In genomic region chr17:74203439-74204240, GRCh38 we compare ENCODE assay signal across 8 cellular contexts. TPM values are rescaled to one million over a fixed set of nuclear protein-coding genes. Genes with fewer than 3 reads are reported as not detected.
DNase-seq lines count a peak whose midpoint lies in the region; ATAC-seq and TF ChIP-seq lines count a peak whose summit lies in the region.

RPL38 (plus strand) TSS chr17:74203678; CDS start chr17:74203956, 278 bp downstream.

- H3K9me3 Mint-ChIP-seq in activated T-helper 17 cell treated with anti-CD3 and anti-CD28 coated beads, Interleukin-2, amount 50 U/mL, for 72 hours = no peaks in the 10 kb centered on the region
- no peaks in the 10 kb centered on the region for H3K9me3 Mint-ChIP-seq in naive thymus-derived CD8-positive, alpha-beta T cell

- peak within 1 kb of the TSS; percentile 97 for H3K4me3 ChIP-seq in fibroblast of mammary gland (ENCODE audit: control insufficient read depth, low read depth, low read length)

- TF ChIP-seq CTCF in LNCAP (IDR thresholded peaks at IDR 0.05) (peak; percentile 93), RWPE1 (conservative IDR thresholded peaks at IDR 0.05; ENCODE audit: low read depth) (peak; percentile 94), fibroblast of mammary gland (conservative IDR thresholded peaks at IDR 0.05; ENCODE audit: control insufficient read depth, insufficient read depth, low read depth, low read length) (peak; percentile 94)

- peaks cover 26% of the 10 kb centered on the region for H3K4me1 Mint-ChIP-seq in activated T-helper 17 cell treated with anti-CD3 and anti-CD28 coated beads, Interleukin-2, amount 50 U/mL, for 72 hours
- peaks cover 17 to 50% (median 44%) of the 10 kb centered on the region in 4 donors for H3K4me1 Mint-ChIP-seq in naive thymus-derived CD8-positive, alpha-beta T cell

- peak within 1 kb of the TSS; percentile 100 for H3K27ac Mint-ChIP-seq in activated T-helper 17 cell treated with anti-CD3 and anti-CD28 coated beads, Interleukin-2, amount 50 U/mL, for 72 hours
- H3K27ac Mint-ChIP-seq in naive thymus-derived CD8-positive, alpha-beta T cell = peak within 1 kb of the TSS; percentile 93 to 100 (median 97)

- peaks cover 55% of the 10 kb centered on the region for H3K36me3 Mint-ChIP-seq in activated T-helper 17 cell treated with anti-CD3 and anti-CD28 coated beads, Interleukin-2, amount 50 U/mL, for 72 hours (ENCODE audit: low read depth)
- H3K36me3 Mint-ChIP-seq in naive thymus-derived CD8-positive, alpha-beta T cell = peaks cover 4 to 48% (median 8%) of the 10 kb centered on the region in 3 donors

- peak within 1 kb of the TSS; percentile 77 for H3K27ac ChIP-seq in RWPE1

- POLR2A ChIA-PET in RWPE1 (lab: Yijun Ruan, JAX; ENCODE audit: low non-redundant PET) = interaction anchor here (0.5 to 0.7 kb wide), 4 partner anchors 266 to 880 kb away, joined by 3 read pairs; no protein-coding TSS in a partner anchor
- POLR2A ChIA-PET in naive thymus-derived CD8-positive, alpha-beta T cell (lab: Charles Lee) = interaction anchor here (0.6 to 2.7 kb wide), 5 partner anchors 9 to 197 kb away, joined by 3 to 13 read pairs (median 3); partner anchors contain the start of gene TTYH2

- DNase-seq in DMS79 (lab: John Stamatoyannopoulos, UW) = peak; percentile 78
- peak; percentile 90 for DNase-seq in RWPE1 (ENCODE audit: low spot score)
- DNase-seq in fibroblast of mammary gland (ENCODE audit: low read depth) = peak; percentile 98
- DNase-seq in naive thymus-derived CD8-positive, alpha-beta T cell = peak; percentile 87 to 97 (median 94)
- peak; percentile 91 to 95 (median 93) for DNase-seq in stimulated activated naive CD4-positive, alpha-beta T cell (lab: John Stamatoyannopoulos, UW)

- peak within 1 kb of the TSS; percentile 97 for H3K4me3 Mint-ChIP-seq in activated T-helper 17 cell treated with anti-CD3 and anti-CD28 coated beads, Interleukin-2, amount 50 U/mL, for 72 hours
- peak within 1 kb of the TSS; percentile 94 to 100 (median 98) for H3K4me3 Mint-ChIP-seq in naive thymus-derived CD8-positive, alpha-beta T cell

- peak; percentile 81 for ATAC-seq in GM21723 (IDR thresholded peaks at IDR 0.05; ENCODE audit: unreplicated experiment)
- ATAC-seq in activated T-helper 17 cell treated with anti-CD3 and anti-CD28 coated beads, Interleukin-2, amount 50 U/mL, for 72 hours (replicated peaks) = peak; percentile 91
- peak; percentile 86 to 91 for ATAC-seq in naive thymus-derived CD8-positive, alpha-beta T cell

- CTCF ChIA-PET in RWPE1 (lab: Yijun Ruan, JAX) = interaction anchor here (0.7 to 1.1 kb wide), 5 partner anchors 9 to 774 kb away, joined by 3 to 5 read pairs (median 4); partner anchors contain the start of genes BTBD17 and TTYH2

- peaks cover 10% of the 10 kb centered on the region for H3K27me3 Mint-ChIP-seq in activated T-helper 17 cell treated with anti-CD3 and anti-CD28 coated beads, Interleukin-2, amount 50 U/mL, for 72 hours
- H3K27me3 Mint-ChIP-seq in naive thymus-derived CD8-positive, alpha-beta T cell = peaks cover 4 to 37% (median 12%) of the 10 kb centered on the region in 5 donors

RNA-seq across cellular contexts. Expression of gene RPL38, which starts in this region (rescaled TPM):
- total RNA-seq in activated T-helper 17 cell treated with anti-CD3 and anti-CD28 coated beads, Interleukin-2, amount 50 U/mL, for 72 hours = 1,000 to 10,000 TPM; 1,259 to 1,366 TPM
- total RNA-seq in naive thymus-derived CD8-positive, alpha-beta T cell = 1,000 to 10,000 TPM; 2,061 to 2,154 TPM
- polyA plus RNA-seq in naive thymus-derived CD8-positive, alpha-beta T cell = 1,000 to 10,000 TPM; 2,282 to 2,688 (median 2,624) TPM

Comparison
In these comparisons a context has a peak if more than half of its experiments do, and no peak if none do; other contexts are left out.
1. Peak in every context shown above with its lines: DNase-seq, ATAC-seq, H3K4me3 ChIP-seq and H3K27ac ChIP-seq.